Comparison of ENCODE assay signal across 16 cellular contexts in the genomic region with DNA sequence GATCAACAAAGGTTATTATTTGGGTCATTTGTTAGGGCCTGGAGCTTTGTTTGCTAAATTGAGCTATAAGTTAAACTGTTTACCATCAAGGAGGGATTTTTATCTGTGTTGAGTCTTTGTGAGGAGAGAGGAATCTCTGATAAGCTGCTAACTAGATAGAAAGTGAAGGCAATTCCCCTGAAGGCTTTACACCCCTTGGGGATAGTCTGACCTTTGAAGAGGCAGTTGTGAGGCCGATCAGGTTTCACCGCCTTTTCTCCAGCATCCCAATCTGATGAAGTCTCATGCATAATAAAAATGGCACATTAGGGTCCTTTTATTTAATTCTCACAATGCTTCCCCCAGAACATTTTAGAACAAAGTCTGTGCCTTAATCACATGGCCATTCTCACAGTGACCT. TPM values are rescaled to one million over a fixed set of nuclear protein-coding genes. Genes with fewer than 3 reads are reported as not detected.
DNase-seq lines count a peak whose midpoint lies in the region; TF ChIP-seq lines count a peak whose summit lies in the region.
"Had no signal": no experiment of that assay in that cellular context is flagged by ENCODE, and none has a peak within 500 bp of the region (broad histone marks: within the 10 kb centered on the region; RNA-seq: fewer than 3 reads in every experiment).

No MANE protein-coding gene starts in this region.

- no peak overlapping the region for H3K9ac ChIP-seq in GM23248
- H3K9ac ChIP-seq: BLaER1 had no signal

- in situ Hi-C loops in GM23248 (cut with MboI), result no loop called here

- TF ChIP-seq CTCF in esophagus squamous epithelium (IDR thresholded peaks at IDR 0.05) (no peak), osteocyte (IDR thresholded peaks at IDR 0.05) (no peak), GM10248 (IDR thresholded peaks at IDR 0.05; ENCODE audit: control extremely low read depth, extremely low read depth, low read depth, missing control alignments) (no peak)

- no peak overlapping the region for H2AFZ ChIP-seq in GM23248

- no peaks in the 10 kb centered on the region for H3K36me3 ChIP-seq in GM23248 (ENCODE audit: low read depth)
- no peaks in the 10 kb centered on the region for H3K36me3 ChIP-seq in esophagus squamous epithelium
- H3K36me3 ChIP-seq: BLaER1, uterus had no signal

- DNase-seq in GM23248, result no peak
- peak; percentile 72 to 88 for DNase-seq in NCI-H526 (lab: John Stamatoyannopoulos, UW)
- no peak for DNase-seq in esophagus squamous epithelium (lab: John Stamatoyannopoulos, UW)
- DNase-seq in osteocyte (ENCODE audit: extremely low spot score, unreplicated experiment), result no peak
- no peak for DNase-seq in OCI-M2 (lab: John Stamatoyannopoulos, UW; ENCODE audit: unreplicated experiment)
- no peak for DNase-seq in cerebellum (ENCODE audit: low spot score)
- DNase-seq in GM10248 (ENCODE audit: extremely low spot score), result no peak
- no peak for DNase-seq in activated effector memory CD4-positive, alpha-beta T cell treated with Interleukin-2 at 50 U/mL for 16 hours
- DNase-seq: cerebellar nuclear complex; Kasumi-1; NCI-H2029; stimulated activated CD4-positive, alpha-beta T cell treated with anti-CD3 and anti-CD28 coated beads, Interleukin-2, amount 100 ng/mL, for 48 hours; uterus had no signal

- peaks cover 3% of the 10 kb centered on the region for H3K36me3 Mint-ChIP-seq in osteocyte (ENCODE audit: unreplicated experiment)
- H3K36me3 Mint-ChIP-seq: activated naive CD8-positive, alpha-beta T cell had no signal

- CTCF ChIA-PET in GM10248 (lab: Yijun Ruan, JAX), result no interaction called here

- intact Hi-C loops in esophagus squamous epithelium (cut with DNase I), result no loop called here

- no peak overlapping the region for H3K4me3 Mint-ChIP-seq in osteocyte (ENCODE audit: unreplicated experiment)
- H3K4me3 Mint-ChIP-seq: activated naive CD8-positive, alpha-beta T cell had no signal

- no peaks in the 10 kb centered on the region for H3K9me2 ChIP-seq in GM23248 (ENCODE audit: insufficient read depth)

- peaks cover 7% of the 10 kb centered on the region; the same call in 1 of the 2 replicates for H3K79me2 ChIP-seq in GM23248 (ENCODE audit: insufficient read depth)

- H3K4me2 ChIP-seq in GM23248 (ENCODE audit: unreplicated experiment), result peak overlapping the region; percentile 21
- H3K4me2 ChIP-seq: BLaER1 had no signal

- H3K27me3 Mint-ChIP-seq in osteocyte (ENCODE audit: unreplicated experiment), result no peaks in the 10 kb centered on the region
- H3K27me3 Mint-ChIP-seq: activated naive CD8-positive, alpha-beta T cell had no signal

- peak overlapping the region; percentile 3; the same call in 1 of the 2 replicates for H3K27ac ChIP-seq in GM23248
- peak overlapping the region in 3 of 4 donors; percentile 18 to 49 (median 46) for H3K27ac ChIP-seq in esophagus squamous epithelium
- H3K27ac ChIP-seq: BLaER1, SK-N-MC had no signal

- H3K4me3 ChIP-seq in GM23248, result no peak overlapping the region
- no peak overlapping the region for H3K4me3 ChIP-seq in esophagus squamous epithelium
- H3K4me3 ChIP-seq: BLaER1, SK-N-MC, uterus had no signal

- H3K27me3 ChIP-seq in GM23248 (replicated peaks; ENCODE audit: insufficient read depth) (no peaks in the 10 kb centered on the region), esophagus squamous epithelium (no peaks in the 10 kb centered on the region)
- H3K27me3 ChIP-seq: BLaER1, uterus had no signal

- H4K20me1 ChIP-seq in GM23248 (ENCODE audit: insufficient read depth), result no peaks in the 10 kb centered on the region
- H4K20me1 ChIP-seq: BLaER1 had no signal

- H3K4me1 Mint-ChIP-seq in osteocyte (ENCODE audit: unreplicated experiment), result peaks cover 21% of the 10 kb centered on the region

- 81 to 83% methylated on average over 2 of the region's 2 CpGs for WGBS in GM23248 (ENCODE audit: low coverage in 1 of 2, low lambda C conversion rate in 2 of 2, missing lambda C conversion rate in 2 of 2), 2 experiments
- whole genome bisulfite sequencing in esophagus squamous epithelium, 2 donors, result 70 to 90% methylated on average over 2 of the region's 2 CpGs

- peaks cover 20% of the 10 kb centered on the region for H3K4me1 ChIP-seq in GM23248 (ENCODE audit: insufficient read depth)
- H3K4me1 ChIP-seq in esophagus squamous epithelium, result peaks cover 0 to 56% (median 19%) of the 10 kb centered on the region in 3 donors
- H3K4me1 ChIP-seq: BLaER1 had no signal

- POLR2A ChIA-PET in GM10248 (lab: Yijun Ruan, JAX), result no interaction called here

- H3F3A ChIP-seq in GM23248 (ENCODE audit: insufficient read depth), result peaks cover 15% of the 10 kb centered on the region

- no peaks in the 10 kb centered on the region for H3K9me3 Mint-ChIP-seq in osteocyte (ENCODE audit: unreplicated experiment)

- no peaks in the 10 kb centered on the region for H3K9me3 ChIP-seq in GM23248 (ENCODE audit: low read depth)
- no peaks in the 10 kb centered on the region for H3K9me3 ChIP-seq in esophagus squamous epithelium
- H3K9me3 ChIP-seq: BLaER1, uterus had no signal

- H3K27ac Mint-ChIP-seq in osteocyte (ENCODE audit: unreplicated experiment), result peak overlapping the region; percentile 74
- H3K27ac Mint-ChIP-seq: activated naive CD8-positive, alpha-beta T cell had no signal

- TF ChIP-seq POLR2A in esophagus squamous epithelium (IDR thresholded peaks at IDR 0.05), result no peak

RNA-seq across cellular contexts. Expression of a gene that starts 21.8 kb away (rescaled TPM):
- 11.6 and 20.0 TPM in 2 replicates for total RNA-seq in GM23248 (2014; rRNA removed; shearing (Covaris generic))
- 15.3 and 16.7 TPM in 2 replicates for polyA plus RNA-seq in GM23248 (2016; fragmentation: Nextera tagmentation; extraction: Ambion mirVana)
- total RNA-seq in esophagus squamous epithelium, result 10 to 100 TPM; 14.6 to 55.7 (median 36.2) TPM
- 31.8 and 39.6 TPM in 2 replicates for total RNA-seq in osteocyte
- total RNA-seq in cerebellum, result 25.1 TPM

Comparison
In these comparisons a context has a peak if more than half of its experiments do, and no peak if none do; other contexts are left out.
1. DNase-seq: peak in NCI-H526 (2 of 2); none in GM23248 (single experiment), esophagus squamous epithelium (single experiment), osteocyte (single experiment), OCI-M2 (single experiment), cerebellum (single experiment), GM10248 (single experiment) and activated effector memory CD4-positive, alpha-beta T cell treated with Interleukin-2 at 50 U/mL for 16 hours (single experiment).